In genomic region chr1:16451868-16452528, GRCh38 we compare ENCODE assay signal across 26 cellular contexts. TPM values are rescaled to one million over a fixed set of nuclear protein-coding genes. Genes with fewer than 3 reads are reported as not detected.
DNase-seq lines count a peak whose midpoint lies in the region; ATAC-seq, FAIRE-seq and TF ChIP-seq lines count a peak whose summit lies in the region.
"Had no signal": no experiment of that assay in that cellular context is flagged by ENCODE, and none has a peak within 500 bp of the region (broad histone marks: within the 10 kb centered on the region; RNA-seq: fewer than 3 reads in every experiment).

No MANE protein-coding gene starts in this region.

- ATAC-seq in HG03342 (IDR thresholded peaks at IDR 0.05; ENCODE audit: unreplicated experiment), result peak; percentile 42
- ATAC-seq in GM18498 (IDR thresholded peaks at IDR 0.05; ENCODE audit: unreplicated experiment), result no peak
- ATAC-seq: foreskin keratinocyte, T-cell had no signal

- no peaks in the 10 kb centered on the region for H3K4me1 ChIP-seq in astrocyte (ENCODE audit: insufficient read depth, low read length)
- H3K4me1 ChIP-seq: foreskin keratinocyte, tibial artery had no signal

- no peak for FAIRE-seq in astrocyte (lab: Jason Lieb, UNC)

- no peaks in the 10 kb centered on the region for H3K9me3 ChIP-seq in astrocyte (ENCODE audit: insufficient read depth, low read depth, low read length)
- H3K9me3 ChIP-seq: tibial artery had no signal

- no peak for TF ChIP-seq CTCF in astrocyte (IDR thresholded peaks at IDR 0.05; ENCODE audit: insufficient read depth, low read depth, low read length)

- H3K9me3 Mint-ChIP-seq in activated naive CD4-positive, alpha-beta T cell treated with anti-CD3 and anti-CD28 coated beads for 36 hours, result no peaks in the 10 kb centered on the region
- H3K9me3 Mint-ChIP-seq in activated naive CD4-positive, alpha-beta T cell treated with anti-CD3 and anti-CD28 coated beads, Interleukin-2, amount 10 ng/mL, durations not matched to agents 7 days and 5 days, result no peaks in the 10 kb centered on the region
- no peaks in the 10 kb centered on the region for H3K9me3 Mint-ChIP-seq in astrocyte (ENCODE audit: unreplicated experiment)
- H3K9me3 Mint-ChIP-seq in stimulated activated naive CD8-positive, alpha-beta T cell treated with anti-CD3 and anti-CD28 coated beads, Interleukin-15, Interleukin-2, amounts not matched to agents 100 ng/mL and 50 ng/mL, for 24 hours, result no peaks in the 10 kb centered on the region
- H3K9me3 Mint-ChIP-seq: CD4-positive, alpha-beta T cell; neural crest cell; T-cell had no signal

- H3K27me3 Mint-ChIP-seq in activated naive CD4-positive, alpha-beta T cell treated with anti-CD3 and anti-CD28 coated beads for 36 hours (ENCODE audit: low read depth), result no peaks in the 10 kb centered on the region
- H3K27me3 Mint-ChIP-seq in activated naive CD4-positive, alpha-beta T cell treated with anti-CD3 and anti-CD28 coated beads, Interleukin-2, amount 10 ng/mL, durations not matched to agents 7 days and 5 days, result no peaks in the 10 kb centered on the region
- H3K27me3 Mint-ChIP-seq in astrocyte (ENCODE audit: low read depth, unreplicated experiment), result no peaks in the 10 kb centered on the region
- H3K27me3 Mint-ChIP-seq in stimulated activated naive CD8-positive, alpha-beta T cell treated with anti-CD3 and anti-CD28 coated beads, Interleukin-15, Interleukin-2, amounts not matched to agents 100 ng/mL and 50 ng/mL, for 24 hours, result no peaks in the 10 kb centered on the region
- H3K27me3 Mint-ChIP-seq: CD4-positive, alpha-beta T cell; T-cell had no signal

- no peaks in the 10 kb centered on the region for H3K27me3 ChIP-seq in astrocyte (ENCODE audit: insufficient read depth, low read length)
- H3K27me3 ChIP-seq: foreskin keratinocyte, tibial artery had no signal

- peaks cover 53% of the 10 kb centered on the region for H3K36me3 ChIP-seq in astrocyte (ENCODE audit: insufficient read depth, low read length)

- H3K27ac ChIP-seq in astrocyte (ENCODE audit: low read depth, low read length), result no peak overlapping the region
- H3K27ac ChIP-seq: epithelial cell of prostate, foreskin keratinocyte, tibial artery, WERI-Rb-1 had no signal

- CTCF ChIA-PET in activated naive CD4-positive, alpha-beta T cell treated with anti-CD3 and anti-CD28 coated beads for 36 hours (lab: Charles Lee), result interaction anchor here (1.8 kb wide), 1 partner anchor 11 kb away, joined by 11 read pairs; the partner anchor contains the start of gene NECAP2
- CTCF ChIA-PET in activated naive CD4-positive, alpha-beta T cell treated with anti-CD3 and anti-CD28 coated beads, Interleukin-2, amount 10 ng/mL, durations not matched to agents 7 days and 5 days (lab: Charles Lee), result no interaction called here

- H3K4me2 ChIP-seq in astrocyte (ENCODE audit: low read length), result no peak overlapping the region

- H3K79me2 ChIP-seq in astrocyte (ENCODE audit: insufficient read depth, low read length), result peaks cover 35% of the 10 kb centered on the region

- H3K36me3 Mint-ChIP-seq in activated naive CD4-positive, alpha-beta T cell treated with anti-CD3 and anti-CD28 coated beads for 36 hours (ENCODE audit: low read depth), result peaks cover 39% of the 10 kb centered on the region
- H3K36me3 Mint-ChIP-seq in activated naive CD4-positive, alpha-beta T cell treated with anti-CD3 and anti-CD28 coated beads, Interleukin-2, amount 10 ng/mL, durations not matched to agents 7 days and 5 days, result peaks cover 81% of the 10 kb centered on the region
- H3K36me3 Mint-ChIP-seq in astrocyte (ENCODE audit: low read depth, unreplicated experiment), result peaks cover 41% of the 10 kb centered on the region
- H3K36me3 Mint-ChIP-seq in stimulated activated naive CD8-positive, alpha-beta T cell treated with anti-CD3 and anti-CD28 coated beads, Interleukin-15, Interleukin-2, amounts not matched to agents 100 ng/mL and 50 ng/mL, for 24 hours (ENCODE audit: low read depth), result peaks cover 73% of the 10 kb centered on the region

- no peak for DNase-seq in activated naive CD4-positive, alpha-beta T cell treated with anti-CD3 and anti-CD28 coated beads for 36 hours
- DNase-seq in activated naive CD4-positive, alpha-beta T cell treated with anti-CD3 and anti-CD28 coated beads, Interleukin-2, amount 10 ng/mL, durations not matched to agents 7 days and 5 days, result no peak
- DNase-seq in astrocyte (ENCODE audit: low read depth) (no peak), cerebellar cortex (ENCODE audit: low spot score) (no peak), NK-92 (lab: John Stamatoyannopoulos, UW; ENCODE audit: unreplicated experiment) (no peak)
- DNase-seq: ACHN; activated naive CD4-positive, alpha-beta T cell treated with Interleukin-2 at 50 U/mL for 16 hours; CD4-positive, alpha-beta T cell; dermis blood vessel endothelial cell; DMS53; foreskin keratinocyte; HCEC 1CT; KBM-7; NCI-H2081; NCI-H510A treated with DMSO at 0.1 percent for 48 hours; Right ventricle myocardium superior; stimulated activated CD4-positive, alpha-beta T cell treated with anti-CD3 and anti-CD28 coated beads, Interleukin-12 subunit alpha, Interleukin-12 subunit beta, amount 100 ng/mL, for 4 hours; T-cell; WERI-Rb-1 had no signal

- intact Hi-C loops in activated naive CD4-positive, alpha-beta T cell treated with anti-CD3 and anti-CD28 coated beads for 36 hours (cut with micrococcal nuclease), result no loop called here

- H3K9ac ChIP-seq in astrocyte (ENCODE audit: low read length), result no peak overlapping the region

- no peak overlapping the region for H3K4me3 Mint-ChIP-seq in activated naive CD4-positive, alpha-beta T cell treated with anti-CD3 and anti-CD28 coated beads for 36 hours
- no peak overlapping the region for H3K4me3 Mint-ChIP-seq in activated naive CD4-positive, alpha-beta T cell treated with anti-CD3 and anti-CD28 coated beads, Interleukin-2, amount 10 ng/mL, durations not matched to agents 7 days and 5 days
- H3K4me3 Mint-ChIP-seq in astrocyte (ENCODE audit: unreplicated experiment), result no peak overlapping the region
- H3K4me3 Mint-ChIP-seq in stimulated activated naive CD8-positive, alpha-beta T cell treated with anti-CD3 and anti-CD28 coated beads, Interleukin-15, Interleukin-2, amounts not matched to agents 100 ng/mL and 50 ng/mL, for 24 hours, result no peak overlapping the region
- H3K4me3 Mint-ChIP-seq: CD4-positive, alpha-beta T cell; neural crest cell; T-cell had no signal

- peaks cover 70% of the 10 kb centered on the region for H4K20me1 ChIP-seq in astrocyte (ENCODE audit: insufficient read depth, low read length)

- H3K4me1 Mint-ChIP-seq in activated naive CD4-positive, alpha-beta T cell treated with anti-CD3 and anti-CD28 coated beads for 36 hours (ENCODE audit: low read depth), result peaks cover 38% of the 10 kb centered on the region
- peaks cover 24% of the 10 kb centered on the region for H3K4me1 Mint-ChIP-seq in activated naive CD4-positive, alpha-beta T cell treated with anti-CD3 and anti-CD28 coated beads, Interleukin-2, amount 10 ng/mL, durations not matched to agents 7 days and 5 days
- H3K4me1 Mint-ChIP-seq in astrocyte (ENCODE audit: low read depth, unreplicated experiment), result peaks cover 4% of the 10 kb centered on the region
- peaks cover 20% of the 10 kb centered on the region for H3K4me1 Mint-ChIP-seq in stimulated activated naive CD8-positive, alpha-beta T cell treated with anti-CD3 and anti-CD28 coated beads, Interleukin-15, Interleukin-2, amounts not matched to agents 100 ng/mL and 50 ng/mL, for 24 hours (ENCODE audit: low read depth)
- H3K4me1 Mint-ChIP-seq: neural crest cell had no signal

- no peak overlapping the region for H2AFZ ChIP-seq in astrocyte (ENCODE audit: low read depth, low read length)

- H3K4me3 ChIP-seq in astrocyte (ENCODE audit: insufficient read depth, low read depth, low read length), result no peak overlapping the region
- H3K4me3 ChIP-seq: tibial artery had no signal

- peak overlapping the region; percentile 64 for H3K27ac Mint-ChIP-seq in activated naive CD4-positive, alpha-beta T cell treated with anti-CD3 and anti-CD28 coated beads for 36 hours
- no peak overlapping the region for H3K27ac Mint-ChIP-seq in activated naive CD4-positive, alpha-beta T cell treated with anti-CD3 and anti-CD28 coated beads, Interleukin-2, amount 10 ng/mL, durations not matched to agents 7 days and 5 days
- peak overlapping the region; percentile 2 for H3K27ac Mint-ChIP-seq in astrocyte (ENCODE audit: unreplicated experiment)
- peak overlapping the region; percentile 61 for H3K27ac Mint-ChIP-seq in stimulated activated naive CD8-positive, alpha-beta T cell treated with anti-CD3 and anti-CD28 coated beads, Interleukin-15, Interleukin-2, amounts not matched to agents 100 ng/mL and 50 ng/mL, for 24 hours

RNA-seq across cellular contexts. Expression of gene NECAP2, which starts 11.5 kb away (rescaled TPM):
- total RNA-seq in activated naive CD4-positive, alpha-beta T cell treated with anti-CD3 and anti-CD28 coated beads for 36 hours, result 10 to 100 TPM; 53.3 to 53.4 TPM
- total RNA-seq in astrocyte, result 78.2 and 80.9 TPM in 2 replicates

RNA-seq across cellular contexts. Expression of gene SPATA21, which starts 14.8 kb away (rescaled TPM):
- total RNA-seq in activated naive CD4-positive, alpha-beta T cell treated with anti-CD3 and anti-CD28 coated beads for 36 hours, result not detected
- total RNA-seq in astrocyte, result not detected in 2 replicates
- total RNA-seq: CD4-positive, alpha-beta T cell; foreskin keratinocyte; neural crest cell; renal cortical epithelial cell; Right ventricle myocardium superior; T-cell had no signal
